In the genomic region with DNA sequence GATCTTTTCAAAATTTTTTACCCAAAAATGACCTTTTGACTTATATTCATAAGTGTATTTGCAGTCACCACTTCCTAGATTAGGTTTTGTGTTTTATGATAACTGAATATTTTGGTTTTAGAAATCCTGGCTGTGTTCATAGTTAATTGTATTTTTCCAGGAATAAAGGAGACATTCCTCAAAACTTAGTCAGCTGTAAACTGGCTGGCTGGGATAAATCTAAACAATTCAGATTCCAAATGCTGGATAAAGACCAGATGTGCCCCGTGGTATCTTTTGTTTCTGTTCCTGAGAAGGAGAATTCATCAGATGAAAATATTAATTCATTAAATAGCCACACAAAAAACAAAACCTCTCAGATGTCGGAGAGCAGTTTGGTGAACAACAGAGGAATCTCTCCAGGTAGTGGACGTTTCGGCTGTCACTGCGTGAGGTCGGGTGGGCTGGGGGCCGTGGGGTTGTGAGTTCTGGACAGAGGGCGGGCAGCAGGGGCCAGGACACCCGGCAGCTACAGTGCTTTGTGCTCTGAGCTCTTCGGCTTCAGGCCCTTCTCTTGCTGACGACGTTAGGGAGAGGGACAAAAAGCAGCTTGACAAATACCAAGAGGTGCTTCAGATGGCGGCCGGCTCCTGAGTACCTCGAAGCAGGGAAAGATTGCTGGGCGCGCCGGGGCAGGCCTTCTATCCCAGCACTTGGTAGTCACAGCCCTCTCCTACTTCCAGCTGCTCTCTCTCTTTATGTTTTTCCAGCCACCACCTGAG, we compare ENCODE assay signal across 14 cellular contexts. TPM values are rescaled to one million over a fixed set of nuclear protein-coding genes. Genes with fewer than 3 reads are reported as not detected.
DNase-seq lines count a peak whose midpoint lies in the region; ATAC-seq and TF ChIP-seq lines count a peak whose summit lies in the region.
"Had no signal": no experiment of that assay in that cellular context is flagged by ENCODE, and none has a peak within 500 bp of the region (broad histone marks: within the 10 kb centered on the region; RNA-seq: fewer than 3 reads in every experiment).

No MANE protein-coding gene starts in this region.

- no peak for ATAC-seq in GM21515 (IDR thresholded peaks at IDR 0.05; ENCODE audit: unreplicated experiment)
- ATAC-seq in GM18909 (IDR thresholded peaks at IDR 0.05; ENCODE audit: poor library complexity, unreplicated experiment): no peak
- ATAC-seq: activated T-cell treated with anti-CD3 and anti-CD28 coated beads, Interleukin-2, amount 50 U/mL, for 4 hours; GM12878 had no signal

- H3K36me3 ChIP-seq in cardiac muscle cell: no peaks in the 10 kb centered on the region
- no peaks in the 10 kb centered on the region for H3K36me3 ChIP-seq in left ventricle myocardium inferior
- H3K36me3 ChIP-seq in mammary epithelial cell (ENCODE audit: insufficient read depth, low read length): no peaks in the 10 kb centered on the region

- H3K4me3 ChIP-seq in cardiac muscle cell (no peak overlapping the region), left ventricle myocardium inferior (no peak overlapping the region), mammary epithelial cell (replicated peaks in 1 of 3; ENCODE audit: insufficient read depth in 1 of 3, low read depth in 2 of 3, low read length in 3 of 3) (no peak overlapping the region)
- H3K4me3 ChIP-seq: GM12878 had no signal

- peak; percentile 31 to 88 for DNase-seq in cardiac muscle cell (ENCODE audit: low read depth in 1 of 2, low spot score in 1 of 2)
- no peak for DNase-seq in left ventricle myocardium inferior
- DNase-seq in mammary epithelial cell: no peak
- peak in 1 of 2 experiments; percentile 43 for DNase-seq in mesothelial cell of epicardium (ENCODE audit: low spot score in 2 of 2, unreplicated experiment in 2 of 2)
- no peak for DNase-seq in GOT3 (lab: John Stamatoyannopoulos, UW)
- no peak for DNase-seq in immature natural killer cell
- DNase-seq: activated T-cell treated with anti-CD3 and anti-CD28 coated beads, Interleukin-2, amount 50 U/mL, for 4 hours; stimulated activated CD4-positive, alpha-beta T cell treated with anti-CD3 and anti-CD28 coated beads, Interleukin-1b, Interleukin-23, amount 100 ng/mL, for 48 hours had no signal

- H3K4me1 ChIP-seq in cardiac muscle cell (ENCODE audit: low read depth) (peaks cover 13% of the 10 kb centered on the region), left ventricle myocardium inferior (no peaks in the 10 kb centered on the region), mammary epithelial cell (ENCODE audit: insufficient read depth, low read length) (peaks cover 10% of the 10 kb centered on the region)

- no peak overlapping the region for H3K9ac ChIP-seq in mammary epithelial cell (ENCODE audit: insufficient read depth, low read length)

- no peak overlapping the region for H3K4me2 ChIP-seq in mammary epithelial cell (ENCODE audit: insufficient read depth, low read depth, low read length)

- peak overlapping the region; percentile 73 for H2AFZ ChIP-seq in mammary epithelial cell (ENCODE audit: low read depth, low read length)

- no peaks in the 10 kb centered on the region for H3K36me3 Mint-ChIP-seq in mesothelial cell of epicardium
- no peaks in the 10 kb centered on the region for H3K36me3 Mint-ChIP-seq in immature natural killer cell

- CTCF ChIA-PET in mammary epithelial cell (lab: Charles Lee; ENCODE audit: low non-redundant PET): no interaction called here

- H3K4me1 Mint-ChIP-seq in mesothelial cell of epicardium (peaks cover 45% of the 10 kb centered on the region), immature natural killer cell (peaks cover 17 to 27% of the 10 kb centered on the region in 2 donors)

- no peaks in the 10 kb centered on the region for H3K27me3 Mint-ChIP-seq in mesothelial cell of epicardium (ENCODE audit: low read depth)
- H3K27me3 Mint-ChIP-seq in immature natural killer cell (ENCODE audit: low read depth in 3 of 3): peaks cover 3 to 7% (median 5%) of the 10 kb centered on the region in 3 donors

- H3K27ac Mint-ChIP-seq in mesothelial cell of epicardium (peak overlapping the region; percentile 96), immature natural killer cell (no peak overlapping the region)

- H3K9me3 ChIP-seq in cardiac muscle cell (ENCODE audit: low read depth) (no peaks in the 10 kb centered on the region), left ventricle myocardium inferior (replicated peaks) (no peaks in the 10 kb centered on the region), mammary epithelial cell (replicated peaks; ENCODE audit: insufficient read depth, low read length) (no peaks in the 10 kb centered on the region)

- H4K20me1 ChIP-seq in mammary epithelial cell (ENCODE audit: insufficient read depth, low read length): no peaks in the 10 kb centered on the region

- H3K27me3 ChIP-seq in cardiac muscle cell: no peaks in the 10 kb centered on the region
- H3K27me3 ChIP-seq in left ventricle myocardium inferior (ENCODE audit: low read depth): peaks cover 68% of the 10 kb centered on the region
- no peaks in the 10 kb centered on the region for H3K27me3 ChIP-seq in mammary epithelial cell (ENCODE audit: insufficient read depth, low read length)

- no TSS peak for BruUV-seq in mammary epithelial cell (replicated peaks; lab: Mats Ljungman, UMichigan)

- 34% methylated on average over 13 of the region's 18 CpGs for WGBS in mammary epithelial cell (ENCODE audit: low coverage, missing lambda C conversion rate)

- intact Hi-C loops in left ventricle myocardium inferior (cut with micrococcal nuclease): no loop called here
- intact Hi-C loops in mammary epithelial cell (cut with micrococcal nuclease): no loop called here

- no peaks in the 10 kb centered on the region for H3K79me2 ChIP-seq in mammary epithelial cell (ENCODE audit: insufficient read depth, low read length)

- H3K9me3 Mint-ChIP-seq in mesothelial cell of epicardium: no peaks in the 10 kb centered on the region
- no peaks in the 10 kb centered on the region for H3K9me3 Mint-ChIP-seq in immature natural killer cell
- H3K9me3 Mint-ChIP-seq: activated T-cell treated with anti-CD3 and anti-CD28 coated beads, Interleukin-2, amount 50 U/mL, for 4 hours had no signal

- TF ChIP-seq CTCF in cardiac muscle cell (IDR thresholded peaks at IDR 0.05; ENCODE audit: low read depth, low read length): no peak
- no peak for TF ChIP-seq CTCF in left ventricle myocardium inferior (IDR thresholded peaks at IDR 0.05; ENCODE audit: borderline replicate concordance)
- no peak for TF ChIP-seq CTCF in mammary epithelial cell (conservative IDR thresholded peaks at IDR 0.05 in 1 of 2, IDR thresholded peaks at IDR 0.05 in 1 of 2; ENCODE audit: extremely low read depth in 1 of 2, insufficient read depth in 1 of 2, low read depth in 1 of 2, low read length in 2 of 2)
- no peak for TF ChIP-seq CTCF in mesothelial cell of epicardium (IDR thresholded peaks at IDR 0.05; ENCODE audit: unreplicated experiment)

- dilution Hi-C loops in mammary epithelial cell (cut with HindIII; ENCODE audit: low sequenced_read_pairs): no loop called here

- in situ Hi-C loops in mammary epithelial cell (cut with MboI; ENCODE audit: low sequenced_read_pairs in 2 of 2): no loop called here

- peak overlapping the region; percentile 22 for H3K27ac ChIP-seq in cardiac muscle cell
- H3K27ac ChIP-seq in left ventricle myocardium inferior (replicated peaks): no peak overlapping the region
- H3K27ac ChIP-seq in mammary epithelial cell (ENCODE audit: insufficient read depth, low read depth, low read length): no peak overlapping the region

- peak overlapping the region; percentile 24 for H3K4me3 Mint-ChIP-seq in mesothelial cell of epicardium
- no peak overlapping the region for H3K4me3 Mint-ChIP-seq in immature natural killer cell
- H3K4me3 Mint-ChIP-seq: activated T-cell treated with anti-CD3 and anti-CD28 coated beads, Interleukin-2, amount 50 U/mL, for 4 hours had no signal

RNA-seq across cellular contexts. Expression of gene MOV10L1, which starts 24.6 kb away (rescaled TPM):
- total RNA-seq in cardiac muscle cell (0.18 TPM in 1 of 2 replicates, not detected in the other), left ventricle myocardium inferior (0.49 TPM), mammary epithelial cell (under 1 TPM in 1 of 2 donors, not detected in 1; 0.33 TPM), mesothelial cell of epicardium (1.7 to 3.5 TPM (median 2.8 TPM) in 3 replicates)
- polyA plus RNA-seq in cardiac muscle cell (1.1 TPM in 1 of 2 replicates, not detected in the other), mammary epithelial cell (not detected), immature natural killer cell (1 to 10 TPM in 1 of 3 donors, not detected in 2; 1.4 TPM)
- polyA minus RNA-seq in mammary epithelial cell: not detected
- total RNA-seq: activated T-cell treated with anti-CD3 and anti-CD28 coated beads, Interleukin-2, amount 50 U/mL, for 4 hours; GM12878; T-helper 2 cell treated with Interferon-gamma antibody and Interleukin-4, amounts not matched to agents 100 ng/mL and 5 ng/mL, for 36 hours had no signal

RNA-seq across cellular contexts. Expression of gene MLC1, which starts 29.2 kb away (rescaled TPM):
- total RNA-seq in cardiac muscle cell: 0.11 and 0.27 TPM in 2 replicates
- 0.32 TPM in 1 of 2 replicates, not detected in the other for polyA plus RNA-seq in cardiac muscle cell
- total RNA-seq in left ventricle myocardium inferior: 0.66 TPM
- total RNA-seq in mammary epithelial cell: under 1 TPM in 1 of 2 donors, not detected in 1; 0.50 TPM
- polyA plus RNA-seq in mammary epithelial cell: 0.02 TPM
- not detected for polyA minus RNA-seq in mammary epithelial cell
- total RNA-seq in mesothelial cell of epicardium: 1.8 to 2.1 TPM (median 2.0 TPM) in 3 replicates
- polyA plus RNA-seq in immature natural killer cell: 100 to 1,000 TPM in 1 of 3 donors, 10 to 100 TPM in 2; 64.8 to 123 (median 71.7) TPM
- total RNA-seq: GM12878 had no signal

RNA-seq across cellular contexts. Expression of gene PANX2, which starts 56.1 kb away (rescaled TPM):
- 22.1 and 30.9 TPM in 2 replicates for total RNA-seq in cardiac muscle cell
- polyA plus RNA-seq in cardiac muscle cell: 6.9 and 9.5 TPM in 2 replicates
- total RNA-seq in left ventricle myocardium inferior: 0.58 TPM
- 1 to 10 TPM in 1 of 2 donors, under 1 TPM in 1; 0.83 to 4.4 TPM for total RNA-seq in mammary epithelial cell
- polyA plus RNA-seq in mammary epithelial cell: 1.8 TPM
- 0.67 TPM for polyA minus RNA-seq in mammary epithelial cell
- total RNA-seq in mesothelial cell of epicardium: 6.0 to 7.0 TPM (median 6.4 TPM) in 3 replicates
- under 1 TPM in 1 of 3 donors, not detected in 2; 0.07 TPM for polyA plus RNA-seq in immature natural killer cell

RNA-seq across cellular contexts. Expression of gene TTLL8, which starts 56.3 kb away (rescaled TPM):
- not detected in 2 replicates for total RNA-seq in cardiac muscle cell
- polyA plus RNA-seq in cardiac muscle cell: not detected in 2 replicates
- not detected for total RNA-seq in left ventricle myocardium inferior
- total RNA-seq in mammary epithelial cell: not detected
- not detected for polyA plus RNA-seq in mammary epithelial cell
- polyA minus RNA-seq in mammary epithelial cell: not detected
- 0.11 to 0.44 TPM (median 0.13 TPM) in 3 replicates for total RNA-seq in mesothelial cell of epicardium
- not detected for polyA plus RNA-seq in immature natural killer cell
- total RNA-seq: activated T-cell treated with anti-CD3 and anti-CD28 coated beads, Interleukin-2, amount 50 U/mL, for 4 hours; GM12878; liver; T-helper 2 cell treated with Interferon-gamma antibody and Interleukin-4, amounts not matched to agents 100 ng/mL and 5 ng/mL, for 36 hours; urinary bladder had no signal
- polyA plus RNA-seq: GM12878, liver, urinary bladder had no signal

Comparison
In these comparisons a context has a peak if more than half of its experiments do, and no peak if none do; other contexts are left out.
1. DNase-seq: peak in cardiac muscle cell (2 of 2); none in left ventricle myocardium inferior (single experiment), mammary epithelial cell (single experiment), GOT3 (single experiment) and immature natural killer cell (0 of 3).